ENCODE assay signal across 1 cellular context in the genomic region with DNA sequence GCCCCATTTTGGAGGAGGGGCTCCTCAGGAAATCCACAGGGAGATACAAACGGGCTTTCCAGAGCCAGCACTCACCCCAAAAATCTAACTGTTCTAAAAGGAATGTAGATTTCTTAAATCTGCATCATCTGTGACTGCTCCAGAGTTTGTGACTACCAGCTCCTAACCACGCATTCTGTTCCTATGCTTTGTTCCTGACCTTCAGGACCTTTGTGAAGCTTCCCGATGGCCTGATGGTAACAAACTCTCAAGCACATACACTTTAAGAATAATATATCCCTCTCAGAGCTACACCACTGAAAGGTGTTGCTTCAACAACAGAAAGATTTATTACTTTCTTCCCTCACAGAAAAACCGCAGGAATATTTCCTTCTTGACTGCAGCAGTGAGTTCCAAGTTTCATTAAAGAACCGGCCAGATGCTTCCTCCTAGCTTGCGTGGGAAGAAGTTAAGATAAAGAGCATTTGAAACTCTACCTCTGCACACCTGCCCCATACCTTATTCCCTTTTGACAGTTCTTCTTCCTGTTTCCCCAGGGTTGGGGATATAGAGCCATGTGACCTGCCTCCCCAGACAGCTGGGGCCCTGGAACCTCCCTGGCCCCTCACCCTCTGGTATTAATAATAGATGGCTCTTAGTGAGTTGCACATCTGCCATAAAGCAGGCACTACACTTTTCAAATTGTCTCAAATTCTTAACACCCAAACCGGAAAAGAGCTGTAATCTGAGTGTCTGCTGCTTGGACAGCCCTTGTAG.
TF ChIP-seq lines count a peak whose summit lies in the region.

No MANE protein-coding gene starts in this region.

TF ChIP-seq in HepG2, 621 proteins besides CTCF, POLR2A, EP300 and RAD21 (continued from another document):
- TF ChIP-seq, protein P1, sequence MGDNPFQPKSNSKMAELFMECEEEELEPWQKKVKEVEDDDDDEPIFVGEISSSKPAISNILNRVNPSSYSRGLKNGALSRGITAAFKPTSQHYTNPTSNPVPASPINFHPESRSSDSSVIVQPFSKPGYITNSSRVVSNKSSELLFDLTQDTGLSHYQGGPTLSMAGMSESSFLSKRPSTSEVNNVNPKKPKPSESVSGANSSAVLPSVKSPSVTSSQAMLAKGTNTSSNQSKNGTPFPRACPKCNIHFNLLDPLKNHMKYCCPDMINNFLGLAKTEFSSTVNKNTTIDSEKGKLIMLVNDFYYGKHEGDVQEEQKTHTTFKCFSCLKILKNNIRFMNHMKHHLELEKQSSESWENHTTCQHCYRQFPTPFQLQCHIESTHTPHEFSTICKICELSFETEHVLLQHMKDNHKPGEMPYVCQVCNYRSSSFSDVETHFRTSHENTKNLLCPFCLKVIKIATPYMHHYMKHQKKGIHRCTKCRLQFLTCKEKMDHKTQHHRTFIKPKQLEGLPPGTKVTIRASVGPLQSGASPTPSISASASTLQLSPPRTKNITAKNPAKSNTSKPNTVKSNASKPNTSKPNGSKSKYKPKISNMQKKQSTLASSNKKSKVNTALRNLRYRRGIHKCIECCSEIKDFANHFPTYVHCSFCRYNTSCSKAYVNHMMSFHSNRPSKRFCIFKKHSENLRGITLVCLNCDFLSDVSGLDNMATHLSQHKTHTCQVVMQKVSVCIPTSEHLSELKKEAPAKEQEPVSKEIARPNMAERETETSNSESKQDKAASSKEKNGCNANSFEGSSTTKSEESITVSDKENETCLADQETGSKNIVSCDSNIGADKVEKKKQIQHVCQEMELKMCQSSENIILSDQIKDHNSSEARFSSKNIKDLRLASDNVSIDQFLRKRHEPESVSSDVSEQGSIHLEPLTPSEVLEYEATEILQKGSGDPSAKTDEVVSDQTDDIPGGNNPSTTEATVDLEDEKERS (CRISPR knock-in tag; IDR thresholded peaks at IDR 0.05), result 0 out of 2 replicates have a peak, but pooled peaks have one; percentile 35
- TF ChIP-seq ISX (CRISPR knock-in tag; conservative IDR thresholded peaks at IDR 0.05) (no peak), RBM22 (optimal IDR thresholded peaks at IDR 0.05; ENCODE audit: low read length) (no peak), ARNT2 (CRISPR knock-in tag; IDR thresholded peaks at IDR 0.05; ENCODE audit: low read depth) (no peak), ZNF383 (CRISPR knock-in tag; IDR thresholded peaks at IDR 0.05; ENCODE audit: borderline replicate concordance) (0 out of 2 replicates have a peak, but pooled peaks have one; percentile 15), ZNF432 (CRISPR knock-in tag; IDR thresholded peaks at IDR 0.05; ENCODE audit: borderline replicate concordance) (no peak), SKI (IDR thresholded peaks at IDR 0.05; ENCODE audit: partially characterized antibody) (no peak), ATF7-NPFF (CRISPR knock-in tag; IDR thresholded peaks at IDR 0.05; ENCODE audit: low read depth) (0 out of 2 replicates have a peak, but pooled peaks have one; percentile 23), BRD4 (CRISPR knock-in tag; IDR thresholded peaks at IDR 0.05) (0 out of 2 replicates have a peak, but pooled peaks have one; percentile 36), SIX4 (CRISPR knock-in tag; IDR thresholded peaks at IDR 0.05) (no peak), EED (CRISPR knock-in tag; IDR thresholded peaks at IDR 0.05) (no peak)
- TF ChIP-seq, protein P2, sequence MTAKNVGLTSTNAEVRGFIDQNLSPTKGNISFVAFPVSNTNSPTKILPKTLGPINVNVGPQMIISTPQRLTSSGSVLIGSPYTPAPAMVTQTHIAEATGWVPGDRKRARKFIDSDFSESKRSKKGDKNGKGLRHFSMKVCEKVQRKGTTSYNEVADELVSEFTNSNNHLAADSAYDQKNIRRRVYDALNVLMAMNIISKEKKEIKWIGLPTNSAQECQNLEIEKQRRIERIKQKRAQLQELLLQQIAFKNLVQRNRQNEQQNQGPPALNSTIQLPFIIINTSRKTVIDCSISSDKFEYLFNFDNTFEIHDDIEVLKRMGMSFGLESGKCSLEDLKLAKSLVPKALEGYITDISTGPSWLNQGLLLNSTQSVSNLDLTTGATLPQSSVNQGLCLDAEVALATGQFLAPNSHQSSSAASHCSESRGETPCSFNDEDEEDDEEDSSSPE (CRISPR knock-in tag; IDR thresholded peaks at IDR 0.05), result 0 out of 2 replicates have a peak, but pooled peaks have one; percentile 0
- TF ChIP-seq, protein P3, sequence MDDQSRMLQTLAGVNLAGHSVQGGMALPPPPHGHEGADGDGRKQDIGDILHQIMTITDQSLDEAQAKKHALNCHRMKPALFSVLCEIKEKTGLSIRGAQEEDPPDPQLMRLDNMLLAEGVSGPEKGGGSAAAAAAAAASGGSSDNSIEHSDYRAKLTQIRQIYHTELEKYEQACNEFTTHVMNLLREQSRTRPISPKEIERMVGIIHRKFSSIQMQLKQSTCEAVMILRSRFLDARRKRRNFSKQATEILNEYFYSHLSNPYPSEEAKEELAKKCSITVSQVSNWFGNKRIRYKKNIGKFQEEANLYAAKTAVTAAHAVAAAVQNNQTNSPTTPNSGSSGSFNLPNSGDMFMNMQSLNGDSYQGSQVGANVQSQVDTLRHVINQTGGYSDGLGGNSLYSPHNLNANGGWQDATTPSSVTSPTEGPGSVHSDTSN (CRISPR knock-in tag; IDR thresholded peaks at IDR 0.05; ENCODE audit: borderline replicate concordance), result no peak
- TF ChIP-seq, protein P4, sequence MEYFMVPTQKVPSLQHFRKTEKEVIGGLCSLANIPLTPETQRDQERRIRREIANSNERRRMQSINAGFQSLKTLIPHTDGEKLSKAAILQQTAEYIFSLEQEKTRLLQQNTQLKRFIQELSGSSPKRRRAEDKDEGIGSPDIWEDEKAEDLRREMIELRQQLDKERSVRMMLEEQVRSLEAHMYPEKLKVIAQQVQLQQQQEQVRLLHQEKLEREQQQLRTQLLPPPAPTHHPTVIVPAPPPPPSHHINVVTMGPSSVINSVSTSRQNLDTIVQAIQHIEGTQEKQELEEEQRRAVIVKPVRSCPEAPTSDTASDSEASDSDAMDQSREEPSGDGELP (IDR thresholded peaks at IDR 0.05; ENCODE audit: borderline replicate concordance, low read depth), result peak; percentile 36; the same call in 1 of the 2 replicates
